Comparison of ENCODE assay signal across 21 cellular contexts in the genomic region with DNA sequence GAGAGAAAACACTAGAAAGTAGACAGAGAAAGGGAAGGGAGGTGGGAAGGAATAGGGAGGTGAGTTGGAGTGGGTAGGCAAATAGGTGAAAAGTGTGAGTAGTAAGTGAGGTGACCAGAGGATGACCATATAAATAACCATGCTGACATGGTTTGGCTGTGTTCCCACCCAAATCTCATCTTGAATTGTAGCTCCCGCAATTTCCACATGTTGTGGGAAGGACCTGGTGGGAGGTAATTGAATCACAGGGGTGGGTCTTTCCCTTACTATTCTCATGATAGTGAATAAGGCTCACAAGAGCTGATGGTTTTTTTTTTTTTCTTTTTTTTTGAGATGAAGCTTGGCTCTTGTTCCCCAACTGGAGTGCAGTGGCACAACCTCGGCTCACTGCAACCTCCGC. TPM values are rescaled to one million over a fixed set of nuclear protein-coding genes. Genes with fewer than 3 reads are reported as not detected.
DNase-seq lines count a peak whose midpoint lies in the region; ATAC-seq, FAIRE-seq and TF ChIP-seq lines count a peak whose summit lies in the region.
"Had no signal": no experiment of that assay in that cellular context is flagged by ENCODE, and none has a peak within 500 bp of the region (broad histone marks: within the 10 kb centered on the region; RNA-seq: fewer than 3 reads in every experiment).

No MANE protein-coding gene starts in this region.

- TF ChIP-seq RAD21 in K562 (CRISPR knock-in tag; conservative IDR thresholded peaks at IDR 0.05 in 1 of 2, IDR thresholded peaks at IDR 0.05 in 1 of 2), result no peak

- WGBS in mammary epithelial cell (ENCODE audit: low coverage, missing lambda C conversion rate), result 83% methylated on average over 3 of the region's 3 CpGs
- WGBS in K562 (ENCODE audit: insufficient coverage, low coverage, missing lambda C conversion rate), result 50% methylated on average over 1 of the region's 3 CpGs

- no peak for TF ChIP-seq CTCF in mammary epithelial cell (conservative IDR thresholded peaks at IDR 0.05 in 1 of 2, IDR thresholded peaks at IDR 0.05 in 1 of 2; ENCODE audit: extremely low read depth in 1 of 2, insufficient read depth in 1 of 2, low read depth in 1 of 2, low read length in 2 of 2)
- TF ChIP-seq CTCF in breast epithelium (IDR thresholded peaks at IDR 0.05), result no peak
- TF ChIP-seq CTCF in HEK293 (tag by site-specific recombination; IDR thresholded peaks at IDR 0.05), result no peak
- no peak for TF ChIP-seq CTCF in K562 (IDR thresholded peaks at IDR 0.05 in 2 of 3, conservative IDR thresholded peaks at IDR 0.05 in 1 of 3; ENCODE audit: insufficient read depth in 2 of 3, low read depth in 1 of 3, low read length in 3 of 3)

- H3K4me1 ChIP-seq in mammary epithelial cell (ENCODE audit: insufficient read depth, low read length), result peaks cover 9% of the 10 kb centered on the region
- H3K4me1 ChIP-seq in breast epithelium, result no peaks in the 10 kb centered on the region
- H3K4me1 ChIP-seq in HEK293 (ENCODE audit: control insufficient read depth, insufficient read depth, low read length), result 0 out of 2 replicates have a peak, but pooled peaks cover 2% of the 10 kb centered on the region
- peaks cover 4 to 6% of the 10 kb centered on the region in 2 experiments; a peak in 3 of 5 replicates for H3K4me1 ChIP-seq in K562 (replicated peaks in 1 of 2; ENCODE audit: control insufficient read depth in 2 of 2, insufficient read depth in 2 of 2, low read length in 2 of 2)

- dilution Hi-C loops in mammary epithelial cell (cut with HindIII; ENCODE audit: low sequenced_read_pairs), result no loop called here

- no peak overlapping the region for H2AFZ ChIP-seq in mammary epithelial cell (ENCODE audit: low read depth, low read length)
- H2AFZ ChIP-seq in K562 (ENCODE audit: low read depth, low read length), result no peak overlapping the region
- H2AFZ ChIP-seq: GM23248 had no signal

- H3K4me2 ChIP-seq in mammary epithelial cell (ENCODE audit: insufficient read depth, low read depth, low read length) (no peak overlapping the region), K562 (ENCODE audit: insufficient read depth, low read length) (no peak overlapping the region)

- H3K9me1 ChIP-seq in K562 (ENCODE audit: control insufficient read depth, insufficient read depth, low read length), result no peaks in the 10 kb centered on the region

- H4K20me1 ChIP-seq in mammary epithelial cell (ENCODE audit: insufficient read depth, low read length) (no peaks in the 10 kb centered on the region), K562 (replicated peaks; ENCODE audit: control insufficient read depth, insufficient read depth, low read length) (no peaks in the 10 kb centered on the region)

- H3K27ac ChIP-seq in mammary epithelial cell (ENCODE audit: insufficient read depth, low read depth, low read length), result no peak overlapping the region
- H3K27ac ChIP-seq in breast epithelium, result no peak overlapping the region
- H3K27ac ChIP-seq in HEK293 (ENCODE audit: extremely low read depth, low read depth, low read length), result no peak overlapping the region
- no peak overlapping the region for H3K27ac ChIP-seq in K562 (ENCODE audit: extremely low read depth, low read depth, low read length)
- H3K27ac ChIP-seq: GM23248 had no signal

- intact Hi-C loops in mammary epithelial cell (cut with micrococcal nuclease) (no loop called here), breast epithelium (cut with DNase I; ENCODE audit: low total_unique reads) (no loop called here), K562 (cut with micrococcal nuclease) (no loop called here)

- BruUV-seq in mammary epithelial cell (replicated peaks; lab: Mats Ljungman, UMichigan), result no TSS peak
- BruUV-seq in K562 (replicated peaks; lab: Mats Ljungman, UMichigan), result no TSS peak

- TF ChIP-seq POLR2A in breast epithelium (IDR thresholded peaks at IDR 0.05), result no peak
- TF ChIP-seq POLR2A in K562 (conservative IDR thresholded peaks at IDR 0.05), result no peak

- no peaks in the 10 kb centered on the region for H3K36me3 ChIP-seq in mammary epithelial cell (ENCODE audit: insufficient read depth, low read length)
- no peaks in the 10 kb centered on the region for H3K36me3 ChIP-seq in breast epithelium
- H3K36me3 ChIP-seq in HEK293 (ENCODE audit: control insufficient read depth in 2 of 2, insufficient read depth in 1 of 2, low read length in 2 of 2), result no peaks in the 10 kb centered on the region
- H3K36me3 ChIP-seq in K562 (ENCODE audit: control insufficient read depth, insufficient read depth, low read length), result no peaks in the 10 kb centered on the region

- H3K4me3 ChIP-seq in mammary epithelial cell (replicated peaks in 1 of 3; ENCODE audit: insufficient read depth in 1 of 3, low read depth in 2 of 3, low read length in 3 of 3) (no peak overlapping the region), breast epithelium (no peak overlapping the region), HEK293 (ENCODE audit: low read depth, low read length) (no peak overlapping the region), K562 (no peak overlapping the region)
- H3K4me3 ChIP-seq: GM23248 had no signal

- no peak overlapping the region for H3K9ac ChIP-seq in mammary epithelial cell (ENCODE audit: insufficient read depth, low read length)
- no peak overlapping the region for H3K9ac ChIP-seq in K562 (ENCODE audit: insufficient read depth in 1 of 2, low read depth in 2 of 2, low read length in 2 of 2)
- H3K9ac ChIP-seq: GM23248 had no signal

- peak; percentile 18 for DNase-seq in mammary epithelial cell
- DNase-seq in breast epithelium (ENCODE audit: low spot score in 2 of 2), result no peak
- no peak for DNase-seq in K562 (ENCODE audit: extremely low read depth in 1 of 4, low spot score in 3 of 4)
- no peak for DNase-seq in NCI-H2081 (lab: John Stamatoyannopoulos, UW)
- DNase-seq: 8988T; C1 segment of cervical spinal cord; Calu3; CD4-positive, alpha-beta memory T cell; COR-L47; DMS53; DMS79 treated with DMSO at 0.1 percent for 48 hours; GM23248; H9; HFFc6 had no signal

- ATAC-seq in K562 (no peak), HG02973 (IDR thresholded peaks at IDR 0.05; ENCODE audit: unreplicated experiment) (no peak)
- ATAC-seq: HCT116 had no signal

- no peaks in the 10 kb centered on the region for H3K9me3 ChIP-seq in mammary epithelial cell (replicated peaks; ENCODE audit: insufficient read depth, low read length)
- H3K9me3 ChIP-seq in breast epithelium, result no peaks in the 10 kb centered on the region
- no peaks in the 10 kb centered on the region for H3K9me3 ChIP-seq in HEK293 (ENCODE audit: control insufficient read depth, insufficient read depth, low read depth, low read length)
- H3K9me3 ChIP-seq in K562 (replicated peaks; ENCODE audit: control insufficient read depth, insufficient read depth, low read depth, low read length), result no peaks in the 10 kb centered on the region

- H3K79me2 ChIP-seq in mammary epithelial cell (ENCODE audit: insufficient read depth, low read length) (no peaks in the 10 kb centered on the region), K562 (ENCODE audit: control insufficient read depth, insufficient read depth, low read length) (no peaks in the 10 kb centered on the region)

- in situ Hi-C loops in mammary epithelial cell (cut with MboI; ENCODE audit: low sequenced_read_pairs in 2 of 2) (no loop called here), K562 (cut with MboI) (no loop called here)

- no peaks in the 10 kb centered on the region for H3K27me3 ChIP-seq in mammary epithelial cell (ENCODE audit: insufficient read depth, low read length)
- no peaks in the 10 kb centered on the region for H3K27me3 ChIP-seq in breast epithelium
- no peaks in the 10 kb centered on the region; a peak in 1 of 5 replicates for H3K27me3 ChIP-seq in K562 (ENCODE audit: control insufficient read depth in 2 of 2, insufficient read depth in 2 of 2, low read length in 2 of 2)

- CTCF ChIA-PET in mammary epithelial cell (lab: Charles Lee; ENCODE audit: low non-redundant PET) (no interaction called here), HEK293 (lab: Yijun Ruan, JAX) (interaction anchor here (0.6 to 9.1 kb wide), 8 partner anchors 12 to 957 kb away, joined by 3 to 174 read pairs (median 4); no protein-coding TSS in a partner anchor), K562 (lab: Yijun Ruan, JAX; ENCODE audit: low intra/inter-chr PET ratio) (no interaction called here)

- no peak for FAIRE-seq in K562 (lab: Jason Lieb, UNC)
- FAIRE-seq: G401.6, GM12892 had no signal

- POLR2A ChIA-PET in HEK293 (lab: Yijun Ruan, JAX) (interaction anchor here (0.6 kb wide), 1 partner anchor 541 kb away, joined by 3 read pairs; no protein-coding TSS in a partner anchor), K562 (lab: Yijun Ruan, JAX) (interaction anchor here (0.6 kb wide), 1 partner anchor 724 kb away, joined by 4 read pairs; no protein-coding TSS in a partner anchor)

- TF ChIP-seq EP300 in K562 (IDR thresholded peaks at IDR 0.05; ENCODE audit: low read length), result no peak

RNA-seq across cellular contexts. Expression of a gene that starts 21.6 kb away (rescaled TPM):
- total RNA-seq in mammary epithelial cell (10 to 100 TPM; 12.3 to 17.5 TPM), breast epithelium (1 to 10 TPM; 5.3 to 7.6 (median 6.2) TPM), K562 (2014; rRNA removed) (10.1 and 11.7 TPM in 2 replicates), K562 (2014; rRNA removed; fragmentation: Illumina TruSeq; extraction: Trizol) (21.5 and 23.7 TPM in 2 replicates), K562 (2015; rRNA removed; fragmentation: Illumina TruSeq; extraction: Trizol) (12.1 and 13.0 TPM in 2 replicates), K562 (2021) (23.0 and 24.8 TPM in 2 replicates)
- polyA plus RNA-seq in mammary epithelial cell (3.5 TPM), K562 (2011; rRNA removed) (7.1 and 8.9 TPM in 2 replicates), K562 (2014; fragmentation: Illumina TruSeq; extraction: Trizol) (14.5 and 15.2 TPM in 2 replicates), K562 (2014; fragmentation: Nextera tagmentation; extraction: Ambion mirVana) (1 to 10 TPM; 5.5 to 7.2 TPM), K562 (2014; rRNA removed) (7.7 and 8.7 TPM in 2 replicates)
- polyA minus RNA-seq in mammary epithelial cell, result 0.36 TPM
- 4.2 and 16.1 TPM in 2 replicates for total RNA-seq in K562 (2011; cell fraction: chromatin; rRNA removed; ENCODE audit: low replicate concordance)
- 2.2 and 3.4 TPM in 2 replicates for total RNA-seq in K562 (2011; cell fraction: nucleolus; rRNA removed)
- total RNA-seq in K562 (2011; cell fraction: nucleoplasm; rRNA removed), result 9.5 and 15.3 TPM in 2 replicates
- 1.7 and 3.4 TPM in 2 replicates for polyA plus RNA-seq in K562 (2011; cell fraction: cytosol; rRNA removed)
- polyA plus RNA-seq in K562 (2011; cell fraction: nucleus; rRNA removed), result 2.4 and 3.3 TPM in 2 replicates
- 12.6 and 15.8 TPM in 2 replicates for polyA plus RNA-seq in K562 (2012)
- 13.3 and 17.7 TPM in 2 replicates for polyA minus RNA-seq in K562 (2011; rRNA and poly(A)+ RNA removed)
- 7.8 and 8.5 TPM in 2 replicates for polyA minus RNA-seq in K562 (2011; cell fraction: cytosol; rRNA and poly(A)+ RNA removed)
- 2.8 and 5.9 TPM in 2 replicates for polyA minus RNA-seq in K562 (2011; cell fraction: nucleus; rRNA and poly(A)+ RNA removed)

RNA-seq across cellular contexts. Expression of a gene that starts 28.0 kb away (rescaled TPM):
- total RNA-seq in mammary epithelial cell (not detected), breast epithelium (10 to 100 TPM in 1 of 3 donors, 1 to 10 TPM in 1, under 1 TPM in 1; 0.64 to 11.1 (median 2.6) TPM), K562 (2014; rRNA removed) (0.05 and 0.33 TPM in 2 replicates), K562 (2014; rRNA removed; fragmentation: Illumina TruSeq; extraction: Trizol) (0.36 and 0.48 TPM in 2 replicates), K562 (2015; rRNA removed; fragmentation: Illumina TruSeq; extraction: Trizol) (0.30 and 0.47 TPM in 2 replicates), K562 (2021) (0.29 and 0.31 TPM in 2 replicates)
- polyA plus RNA-seq in mammary epithelial cell (not detected), K562 (2011; rRNA removed) (0.35 and 0.96 TPM in 2 replicates), K562 (2014; fragmentation: Illumina TruSeq; extraction: Trizol) (0.35 and 0.56 TPM in 2 replicates), K562 (2014; fragmentation: Nextera tagmentation; extraction: Ambion mirVana) (under 1 TPM; 0.14 to 0.20 TPM), K562 (2014; rRNA removed) (0.17 and 0.23 TPM in 2 replicates)
- polyA minus RNA-seq in mammary epithelial cell, result not detected
- total RNA-seq in K562 (2011; cell fraction: chromatin; rRNA removed; ENCODE audit: low replicate concordance), result 0.09 and 0.23 TPM in 2 replicates
- total RNA-seq in K562 (2011; cell fraction: nucleolus; rRNA removed), result 0.13 and 0.17 TPM in 2 replicates
- total RNA-seq in K562 (2011; cell fraction: nucleoplasm; rRNA removed), result 0.22 and 0.76 TPM in 2 replicates
- polyA plus RNA-seq in K562 (2011; cell fraction: cytosol; rRNA removed), result 0.15 and 0.31 TPM in 2 replicates
- 0.07 and 0.21 TPM in 2 replicates for polyA plus RNA-seq in K562 (2011; cell fraction: nucleus; rRNA removed)
- polyA plus RNA-seq in K562 (2012), result 0.57 and 0.64 TPM in 2 replicates
- polyA minus RNA-seq in K562 (2011; rRNA and poly(A)+ RNA removed), result 0.39 and 1.0 TPM in 2 replicates
- 0.27 and 0.29 TPM in 2 replicates for polyA minus RNA-seq in K562 (2011; cell fraction: cytosol; rRNA and poly(A)+ RNA removed)
- polyA minus RNA-seq in K562 (2011; cell fraction: nucleus; rRNA and poly(A)+ RNA removed), result 0.27 TPM in 1 of 2 replicates, not detected in the other
- total RNA-seq: CD4-positive, alpha-beta memory T cell had no signal
- polyA plus RNA-seq: CD4-positive, alpha-beta memory T cell had no signal

RNA-seq across cellular contexts. Expression of a gene that starts 39.4 kb away (rescaled TPM):
- total RNA-seq in mammary epithelial cell (not detected), breast epithelium (under 1 TPM in 1 of 3 donors, not detected in 2; 0.80 TPM), K562 (2014; rRNA removed) (0.05 and 0.16 TPM in 2 replicates), K562 (2014; rRNA removed; fragmentation: Illumina TruSeq; extraction: Trizol) (0.06 TPM in 1 of 2 replicates, not detected in the other), K562 (2015; rRNA removed; fragmentation: Illumina TruSeq; extraction: Trizol) (0.08 and 0.14 TPM in 2 replicates), K562 (2021) (0.04 and 0.09 TPM in 2 replicates)
- polyA plus RNA-seq in mammary epithelial cell (not detected), K562 (2011; rRNA removed) (not detected in 2 replicates), K562 (2014; fragmentation: Illumina TruSeq; extraction: Trizol) (0.04 and 0.10 TPM in 2 replicates), K562 (2014; fragmentation: Nextera tagmentation; extraction: Ambion mirVana) (under 1 TPM; 0.07 to 0.10 TPM), K562 (2014; rRNA removed) (0.05 TPM in 2 replicates)
- not detected for polyA minus RNA-seq in mammary epithelial cell
- total RNA-seq in K562 (2011; cell fraction: chromatin; rRNA removed; ENCODE audit: low replicate concordance), result not detected in 2 replicates
- total RNA-seq in K562 (2011; cell fraction: nucleolus; rRNA removed), result not detected in 2 replicates
- total RNA-seq in K562 (2011; cell fraction: nucleoplasm; rRNA removed), result 0.15 TPM in 1 of 2 replicates, not detected in the other
- polyA plus RNA-seq in K562 (2011; cell fraction: cytosol; rRNA removed), result not detected in 2 replicates
- polyA plus RNA-seq in K562 (2011; cell fraction: nucleus; rRNA removed), result not detected in 2 replicates
- polyA plus RNA-seq in K562 (2012), result 0.34 and 1.7 TPM in 2 replicates
- polyA minus RNA-seq in K562 (2011; rRNA and poly(A)+ RNA removed), result not detected in 2 replicates
- polyA minus RNA-seq in K562 (2011; cell fraction: cytosol; rRNA and poly(A)+ RNA removed), result not detected in 2 replicates
- polyA minus RNA-seq in K562 (2011; cell fraction: nucleus; rRNA and poly(A)+ RNA removed), result not detected in 2 replicates
- total RNA-seq: Calu3; CD4-positive, alpha-beta memory T cell; GM23248; H4; H9; HFFc6 had no signal
- polyA plus RNA-seq: BJ had no signal
